Comparison of ENCODE assay signal across 1 cellular context in genomic region chr19:40825460-40826095, GRCh38.
TF ChIP-seq lines count a peak whose summit lies in the region.

No MANE protein-coding gene starts in this region.

TF ChIP-seq in HEK293, 187 proteins besides CTCF, POLR2A, EP300 and RAD21:
- TF ChIP-seq ZNF18 (tag by site-specific recombination; IDR thresholded peaks at IDR 0.05), result 0 out of 2 replicates have a peak, but pooled peaks have one; percentile 33
- TF ChIP-seq ZNF266 (tag by site-specific recombination; IDR thresholded peaks at IDR 0.05; ENCODE audit: low read depth), result 0 out of 2 replicates have a peak, but pooled peaks have one; percentile 8
- TF ChIP-seq ZNF391 (tag by site-specific recombination; IDR thresholded peaks at IDR 0.05; ENCODE audit: borderline replicate concordance, low read depth), result 0 out of 2 replicates have a peak, but pooled peaks have one; percentile 38
- TF ChIP-seq ZSCAN23 (tag by site-specific recombination; IDR thresholded peaks at IDR 0.05), result peak; percentile 74; the same call in 1 of the 2 replicates
- TF ChIP-seq ZBTB20 (tag by site-specific recombination; IDR thresholded peaks at IDR 0.05), result peak; percentile 55; the same call in 1 of the 2 replicates
- peak; percentile 20; the same call in 1 of the 2 replicates for TF ChIP-seq ZNF707 (tag by site-specific recombination; IDR thresholded peaks at IDR 0.05)
- peak; percentile 43; the same call in 1 of the 2 replicates for TF ChIP-seq OVOL3 (tag by site-specific recombination; IDR thresholded peaks at IDR 0.05)
- TF ChIP-seq AEBP2 (tag by site-specific recombination; IDR thresholded peaks at IDR 0.05; ENCODE audit: borderline replicate concordance), result 0 out of 2 replicates have a peak, but pooled peaks have one; percentile 70
- 0 out of 2 replicates have a peak, but pooled peaks have one; percentile 71 for TF ChIP-seq ZNF791 (tag by site-specific recombination; IDR thresholded peaks at IDR 0.05)
- peak; percentile 93 for TF ChIP-seq ZNF121 (tag by site-specific recombination; IDR thresholded peaks at IDR 0.05)
- peak; percentile 97 for TF ChIP-seq KLF1 (tag by site-specific recombination; IDR thresholded peaks at IDR 0.05)
- peak; percentile 89; the same call in 1 of the 2 replicates for TF ChIP-seq ZNF239 (tag by site-specific recombination; IDR thresholded peaks at IDR 0.05)
- peak; percentile 63; the same call in 1 of the 2 replicates for TF ChIP-seq ZNF785 (tag by site-specific recombination; IDR thresholded peaks at IDR 0.05)
- TF ChIP-seq ZNF639 (tag by site-specific recombination; IDR thresholded peaks at IDR 0.05), result peak; percentile 56; the same call in 1 of the 2 replicates
- TF ChIP-seq ZNF544 (tag by site-specific recombination; IDR thresholded peaks at IDR 0.05), result peak; percentile 31; the same call in 1 of the 2 replicates
- TF ChIP-seq ZNF280C (tag by site-specific recombination; IDR thresholded peaks at IDR 0.05), result peak; percentile 94; the same call in 1 of the 2 replicates
- peak; percentile 11; the same call in 1 of the 2 replicates for TF ChIP-seq ZNF23 (tag by site-specific recombination; IDR thresholded peaks at IDR 0.05; ENCODE audit: borderline replicate concordance)
- TF ChIP-seq ZSCAN5A (tag by site-specific recombination; IDR thresholded peaks at IDR 0.05), result peak; percentile 66; the same call in 1 of the 2 replicates
- TF ChIP-seq ZNF670 (tag by site-specific recombination; IDR thresholded peaks at IDR 0.05; ENCODE audit: low read depth), result peak; percentile 59; the same call in 1 of the 2 replicates
- TF ChIP-seq KLF17 (tag by site-specific recombination; IDR thresholded peaks at IDR 0.05), result 0 out of 2 replicates have a peak, but pooled peaks have one; percentile 34
- peak; percentile 45; the same call in 1 of the 2 replicates for TF ChIP-seq ZNF514 (tag by site-specific recombination; IDR thresholded peaks at IDR 0.05)
